ENCODE assay signal across 8 cellular contexts in the genomic region with DNA sequence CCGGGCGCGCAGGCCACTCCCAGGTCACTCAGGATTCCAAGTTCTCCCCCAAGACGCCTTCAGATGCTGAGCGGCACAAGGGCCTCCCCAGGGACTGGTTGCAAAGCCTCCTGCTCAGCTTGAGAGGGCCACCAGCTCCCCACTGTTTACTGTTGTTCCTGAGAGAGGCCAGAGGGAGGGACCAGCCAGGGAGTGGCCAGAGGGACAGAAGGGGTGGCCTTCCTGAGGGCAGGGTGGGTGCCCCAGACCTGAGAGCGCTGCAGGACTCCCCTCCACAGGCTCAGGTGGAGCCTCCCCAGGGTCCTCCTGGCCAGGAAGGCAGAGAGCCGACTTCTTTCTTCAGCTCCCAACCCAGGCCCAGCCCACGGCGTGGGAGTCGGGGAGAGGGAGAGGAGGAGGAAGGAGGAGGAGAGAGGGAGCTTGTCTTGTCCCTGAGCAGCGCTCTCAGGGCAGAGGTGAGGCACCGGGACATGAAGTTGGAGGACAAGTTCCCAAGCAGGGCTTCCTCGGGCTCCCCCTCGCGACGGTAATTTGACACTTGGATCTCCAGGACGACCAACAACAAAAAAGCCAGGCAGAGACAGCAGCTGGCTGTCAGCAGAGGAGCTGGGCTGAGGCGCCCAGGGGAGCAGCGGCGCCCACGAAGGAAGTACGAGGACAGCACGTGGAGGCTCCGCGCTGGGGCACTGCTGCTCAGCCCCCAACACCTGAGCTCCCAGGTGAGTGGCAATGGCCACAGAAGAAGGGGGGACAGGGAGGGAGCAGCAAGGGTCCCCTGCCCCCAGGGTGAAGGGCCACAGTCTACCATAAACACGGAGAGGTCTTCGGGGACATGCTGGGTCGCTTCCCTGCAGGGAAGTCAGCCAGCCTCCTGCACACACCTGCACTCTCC. TPM values are rescaled to one million over a fixed set of nuclear protein-coding genes. Genes with fewer than 3 reads are reported as not detected.
DNase-seq lines count a peak whose midpoint lies in the region; ATAC-seq and TF ChIP-seq lines count a peak whose summit lies in the region.

No MANE protein-coding gene starts in this region.

- H3K27me3 ChIP-seq in heart left ventricle, result no peaks in the 10 kb centered on the region

- TF ChIP-seq CTCF in heart left ventricle (IDR thresholded peaks at IDR 0.05), result peak; percentile 38 to 82 (median 62)

- H3K9me3 ChIP-seq in heart left ventricle, result no peaks in the 10 kb centered on the region

- intact Hi-C loops in heart left ventricle (cut with DNase I), result loop anchor here in 9 of 10 donors (1.0 to 5.0 kb wide), 9 partner anchors 19 to 117 kb away; no protein-coding TSS in a partner anchor
- intact Hi-C loops in posterior vena cava (cut with DNase I), result loop anchor here (2.0 to 5.0 kb wide), 2 partner anchors 114 to 115 kb away; no protein-coding TSS in a partner anchor

- H3K4me1 ChIP-seq in heart left ventricle, result peaks cover 13 to 64% (median 26%) of the 10 kb centered on the region in 12 donors

- 6 to 15% (median 12%) methylated on average over 21 to 28 of the region's 28 CpGs for WGBS in heart left ventricle, 4 donors

- peak in 1 of 2 donors; percentile 72 for TF ChIP-seq POLR2A in heart left ventricle (IDR thresholded peaks at IDR 0.05)

- H3K27ac ChIP-seq in angular gyrus (ENCODE audit: low read depth, low read length) (peak overlapping the region; percentile 97), heart left ventricle (peak overlapping the region; percentile 58 to 95 (median 85))

- H3K4me3 ChIP-seq in heart left ventricle, result peak overlapping the region in 10 of 12 donors; percentile 5 to 39 (median 26)

- ATAC-seq in heart left ventricle (peak; percentile 48 to 73 (median 62)), GM18861 (IDR thresholded peaks at IDR 0.05; ENCODE audit: unreplicated experiment) (no peak), GM18858 (IDR thresholded peaks at IDR 0.05; ENCODE audit: unreplicated experiment) (no peak)

- H3K36me3 ChIP-seq in heart left ventricle, result peaks cover 0 to 21% (median 0%) of the 10 kb centered on the region in 9 donors

- DNase-seq in EL (peak; percentile 92), MV-4-11 (lab: John Stamatoyannopoulos, UW) (peak; percentile 84), SK-N-DZ (ENCODE audit: low spot score) (peak; percentile 94), heart left ventricle (peak; percentile 89 to 95 (median 92)), posterior vena cava (ENCODE audit: low spot score) (peak; percentile 96)

RNA-seq across cellular contexts. Expression of a gene that starts 0.5 kb away (rescaled TPM):
- not detected in 2 replicates for polyA plus RNA-seq in SK-N-DZ (2014; cell fraction: cytosol; rRNA removed)
- 0.14 TPM in 1 of 2 replicates, not detected in the other for polyA plus RNA-seq in SK-N-DZ (2014; cell fraction: nucleus; rRNA removed)
- total RNA-seq in heart left ventricle (10 to 100 TPM in 2 of 9 donors, 1 to 10 TPM in 7; 1.8 to 18.2 (median 6.8) TPM), posterior vena cava (under 1 TPM; 0.38 to 0.97 TPM)
- polyA plus RNA-seq in heart left ventricle, result 10 to 100 TPM in 1 of 2 donors, 1 to 10 TPM in 1; 3.7 to 17.7 TPM

RNA-seq across cellular contexts. Expression of a gene that starts 33.2 kb away (rescaled TPM):
- polyA plus RNA-seq in SK-N-DZ (2014; cell fraction: cytosol; rRNA removed), result 23.7 and 26.3 TPM in 2 replicates
- 82.8 and 109 TPM in 2 replicates for polyA plus RNA-seq in SK-N-DZ (2014; cell fraction: nucleus; rRNA removed)
- total RNA-seq in heart left ventricle (10 to 100 TPM in 5 of 9 donors, 1 to 10 TPM in 4; 6.0 to 15.9 (median 10.2) TPM), posterior vena cava (10 to 100 TPM; 14.5 to 14.8 TPM)
- 10 to 100 TPM in 1 of 2 donors, 1 to 10 TPM in 1; 7.8 to 13.3 TPM for polyA plus RNA-seq in heart left ventricle

RNA-seq across cellular contexts. Expression of a gene that starts 33.4 kb away (rescaled TPM):
- 64.3 and 73.1 TPM in 2 replicates for polyA plus RNA-seq in SK-N-DZ (2014; cell fraction: cytosol; rRNA removed)
- polyA plus RNA-seq in SK-N-DZ (2014; cell fraction: nucleus; rRNA removed), result 196 and 208 TPM in 2 replicates
- total RNA-seq in heart left ventricle (10 to 100 TPM; 40.9 to 67.8 (median 54.4) TPM), posterior vena cava (10 to 100 TPM; 56.7 to 66.1 TPM)
- 100 to 1,000 TPM in 1 of 2 donors, 10 to 100 TPM in 1; 59.9 to 121 TPM for polyA plus RNA-seq in heart left ventricle

RNA-seq across cellular contexts. Expression of a gene that starts 46.1 kb away (rescaled TPM):
- polyA plus RNA-seq in SK-N-DZ (2014; cell fraction: cytosol; rRNA removed), result 0.32 TPM in 1 of 2 replicates, not detected in the other
- 1.5 and 1.6 TPM in 2 replicates for polyA plus RNA-seq in SK-N-DZ (2014; cell fraction: nucleus; rRNA removed)
- total RNA-seq in heart left ventricle, result 10 to 100 TPM; 14.0 to 76.4 (median 42.9) TPM
- polyA plus RNA-seq in heart left ventricle, result 10 to 100 TPM; 23.5 to 72.0 TPM
- total RNA-seq in posterior vena cava, result 100 to 1,000 TPM in 1 of 2 donors, 10 to 100 TPM in 1; 76.5 to 114 TPM

Comparison
In these comparisons a context has a peak if more than half of its experiments do, and no peak if none do; other contexts are left out.
1. ATAC-seq: peak in heart left ventricle (4 of 4); none in GM18861 (single experiment) and GM18858 (single experiment).
2. Peak in every context shown above with its lines, with median percentiles within 50 percentile points of each other: DNase-seq.